ENCODE assay signal across 20 cellular contexts in genomic region chr1:116092752-116093489, GRCh38. TPM values are rescaled to one million over a fixed set of nuclear protein-coding genes. Genes with fewer than 3 reads are reported as not detected.
"Had no signal": no experiment of that assay in that cellular context is flagged by ENCODE, and none has a peak within 500 bp of the region (broad histone marks: within the 10 kb centered on the region; RNA-seq: fewer than 3 reads in every experiment).

No MANE protein-coding gene starts in this region.

- H3K9me3 ChIP-seq: thyroid gland, vagina had no signal

- H3K27me3 ChIP-seq: foreskin keratinocyte, thyroid gland, vagina had no signal

- H3K4me3 Mint-ChIP-seq: activated CD4-positive, alpha-beta memory T cell treated with anti-CD3 and anti-CD28 coated beads, Interleukin-2, amount 10 ng/mL, durations not matched to agents 7 days and 5 days; activated CD8-positive, alpha-beta memory T cell treated with anti-CD3 and anti-CD28 coated beads, Interleukin-2, amount 10 ng/mL, durations not matched to agents 7 days and 5 days; activated naive CD8-positive, alpha-beta T cell treated with anti-CD3 and anti-CD28 coated beads for 36 hours; neural crest cell; stimulated activated naive B cell treated with anti-CD40 and anti-IgM and Interleukin-4, amounts not matched to agents 10 μg/mL and 1 μg/mL and 100 μg/mL, for 72 hours had no signal

- H3K9me3 Mint-ChIP-seq: activated CD4-positive, alpha-beta memory T cell treated with anti-CD3 and anti-CD28 coated beads, Interleukin-2, amount 10 ng/mL, durations not matched to agents 7 days and 5 days had no signal

- ATAC-seq: activated CD8-positive, alpha-beta memory T cell treated with anti-CD3 and anti-CD28 coated beads, Interleukin-2, amount 10 ng/mL, durations not matched to agents 7 days and 5 days; foreskin keratinocyte; left lobe of liver; stimulated activated naive B cell treated with anti-CD40 and anti-IgM and Interleukin-4, amounts not matched to agents 10 μg/mL and 1 μg/mL and 100 μg/mL, for 72 hours had no signal

- H3K27ac Mint-ChIP-seq: activated CD4-positive, alpha-beta memory T cell treated with anti-CD3 and anti-CD28 coated beads, Interleukin-2, amount 10 ng/mL, durations not matched to agents 7 days and 5 days; activated CD8-positive, alpha-beta memory T cell treated with anti-CD3 and anti-CD28 coated beads, Interleukin-2, amount 10 ng/mL, durations not matched to agents 7 days and 5 days; activated naive CD8-positive, alpha-beta T cell treated with anti-CD3 and anti-CD28 coated beads for 36 hours; stimulated activated naive B cell treated with anti-CD40 and anti-IgM and Interleukin-4, amounts not matched to agents 10 μg/mL and 1 μg/mL and 100 μg/mL, for 72 hours had no signal

- H3K4me3 ChIP-seq: thyroid gland, vagina had no signal

- H3K4me1 Mint-ChIP-seq: activated CD4-positive, alpha-beta memory T cell treated with anti-CD3 and anti-CD28 coated beads, Interleukin-2, amount 10 ng/mL, durations not matched to agents 7 days and 5 days; activated CD8-positive, alpha-beta memory T cell treated with anti-CD3 and anti-CD28 coated beads, Interleukin-2, amount 10 ng/mL, durations not matched to agents 7 days and 5 days; neural crest cell; stimulated activated naive B cell treated with anti-CD40 and anti-IgM and Interleukin-4, amounts not matched to agents 10 μg/mL and 1 μg/mL and 100 μg/mL, for 72 hours had no signal

- DNase-seq: activated CD4-positive, alpha-beta memory T cell treated with anti-CD3 and anti-CD28 coated beads, Interleukin-2, amount 10 ng/mL, durations not matched to agents 7 days and 5 days; activated CD4-positive, alpha-beta T cell treated with anti-CD3 and anti-CD28 coated beads for 48 hours; activated CD4-positive, CD25-positive, alpha-beta regulatory T cell; activated CD8-positive, alpha-beta memory T cell treated with anti-CD3 and anti-CD28 coated beads, Interleukin-2, amount 10 ng/mL, durations not matched to agents 7 days and 5 days; activated naive CD4-positive, alpha-beta T cell; activated naive CD8-positive, alpha-beta T cell treated with anti-CD3 and anti-CD28 coated beads for 36 hours; amniotic stem cell; dermis blood vessel endothelial cell; effector memory CD4-positive, alpha-beta T cell; foreskin keratinocyte; glutamatergic neuron; retina; stimulated activated naive B cell treated with anti-CD40 and anti-IgM and Interleukin-4, amounts not matched to agents 10 μg/mL and 1 μg/mL and 100 μg/mL, for 72 hours; thyroid gland had no signal

- H3K27ac ChIP-seq: foreskin keratinocyte, thyroid gland, vagina had no signal

- H3K36me3 ChIP-seq: thyroid gland, vagina had no signal

- H3K4me1 ChIP-seq: foreskin keratinocyte, thyroid gland, vagina had no signal

RNA-seq across cellular contexts. Expression of gene MAB21L3, which starts 18.3 kb away (rescaled TPM):
- total RNA-seq: activated CD4-positive, alpha-beta memory T cell treated with anti-CD3 and anti-CD28 coated beads, Interleukin-2, amount 10 ng/mL, durations not matched to agents 7 days and 5 days; activated CD8-positive, alpha-beta memory T cell treated with anti-CD3 and anti-CD28 coated beads, Interleukin-2, amount 10 ng/mL, durations not matched to agents 7 days and 5 days; lung microvascular endothelial cell; neural crest cell; posterior vena cava; T-helper 2 cell treated with Interferon-gamma antibody and Interleukin-4, amounts not matched to agents 100 ng/mL and 5 ng/mL, for 36 hours had no signal
